ENCODE assay signal across 8 cellular contexts in genomic region chrX:39149761-39150160, GRCh38.
DNase-seq lines count a peak whose midpoint lies in the region; ATAC-seq and TF ChIP-seq lines count a peak whose summit lies in the region.

No MANE protein-coding gene starts in this region.

- no peaks in the 10 kb centered on the region for H3K9me3 ChIP-seq in suprapubic skin

- no peak for ATAC-seq in activated CD8-positive, alpha-beta T cell treated with anti-CD3 and anti-CD28 coated beads for 36 hours
- peak in 1 of 3 donors; percentile 49 for ATAC-seq in natural killer cell
- ATAC-seq in GM19023 (IDR thresholded peaks at IDR 0.05; ENCODE audit: unreplicated experiment) = no peak

- WGBS in suprapubic skin = 16% methylated on average over 8 of the region's 8 CpGs

- intact Hi-C loops in activated CD8-positive, alpha-beta T cell treated with anti-CD3 and anti-CD28 coated beads for 36 hours (cut with micrococcal nuclease) = no loop called here
- intact Hi-C loops in natural killer cell (cut with micrococcal nuclease) = loop anchor here (1.0 to 5.0 kb wide), 2 partner anchors 382 to 395 kb away; no protein-coding TSS in a partner anchor

- no peak overlapping the region for H3K27ac ChIP-seq in suprapubic skin

- TF ChIP-seq CTCF in activated CD8-positive, alpha-beta T cell treated with anti-CD3 and anti-CD28 coated beads for 36 hours (IDR thresholded peaks at IDR 0.05) = peak; percentile 72
- peak; percentile 54 for TF ChIP-seq CTCF in natural killer cell (IDR thresholded peaks at IDR 0.05)
- peak; percentile 54 to 68 for TF ChIP-seq CTCF in suprapubic skin (IDR thresholded peaks at IDR 0.05)

- no peaks in the 10 kb centered on the region for H3K4me1 ChIP-seq in suprapubic skin

- H3K4me3 Mint-ChIP-seq in activated CD8-positive, alpha-beta T cell treated with anti-CD3 and anti-CD28 coated beads for 36 hours = no peak overlapping the region
- no peak overlapping the region for H3K4me3 Mint-ChIP-seq in natural killer cell

- no peak for TF ChIP-seq EP300 in suprapubic skin (IDR thresholded peaks at IDR 0.05)

- no peak overlapping the region for H3K4me3 ChIP-seq in suprapubic skin

- H3K36me3 Mint-ChIP-seq in activated CD8-positive, alpha-beta T cell treated with anti-CD3 and anti-CD28 coated beads for 36 hours (ENCODE audit: low read depth) = no peaks in the 10 kb centered on the region
- H3K36me3 Mint-ChIP-seq in natural killer cell = no peaks in the 10 kb centered on the region

- CTCF ChIA-PET in activated CD8-positive, alpha-beta T cell treated with anti-CD3 and anti-CD28 coated beads for 36 hours (lab: Charles Lee) = interaction anchor here (1.1 to 1.8 kb wide), 8 partner anchors 10 to 398 kb away, joined by 3 to 8 read pairs (median 4); no protein-coding TSS in a partner anchor

- H3K4me1 Mint-ChIP-seq in activated CD8-positive, alpha-beta T cell treated with anti-CD3 and anti-CD28 coated beads for 36 hours (ENCODE audit: low read depth) = no peaks in the 10 kb centered on the region
- H3K4me1 Mint-ChIP-seq in natural killer cell = no peaks in the 10 kb centered on the region

- TF ChIP-seq POLR2A in erythroblast (IDR thresholded peaks at IDR 0.05; ENCODE audit: low read length) (no peak), suprapubic skin (IDR thresholded peaks at IDR 0.05) (no peak)

- H3K27ac Mint-ChIP-seq in activated CD8-positive, alpha-beta T cell treated with anti-CD3 and anti-CD28 coated beads for 36 hours = no peak overlapping the region
- H3K27ac Mint-ChIP-seq in natural killer cell = no peak overlapping the region

- no peaks in the 10 kb centered on the region for H3K27me3 ChIP-seq in suprapubic skin

- POLR2A ChIA-PET in activated CD8-positive, alpha-beta T cell treated with anti-CD3 and anti-CD28 coated beads for 36 hours (lab: Charles Lee) = no interaction called here

- H3K27me3 Mint-ChIP-seq in activated CD8-positive, alpha-beta T cell treated with anti-CD3 and anti-CD28 coated beads for 36 hours = no peaks in the 10 kb centered on the region
- H3K27me3 Mint-ChIP-seq in natural killer cell (ENCODE audit: low read depth in 2 of 2) = peaks cover 8 to 28% of the 10 kb centered on the region in 2 donors

- H3K36me3 ChIP-seq in suprapubic skin = no peaks in the 10 kb centered on the region

- DNase-seq in NCI-H345 (lab: John Stamatoyannopoulos, UW) (peak; percentile 19), NCI-H345 treated with DMSO at 0.1 percent for 48 hours (lab: John Stamatoyannopoulos, UW; ENCODE audit: unreplicated experiment) (no peak), NCI-H2227 treated with DMSO at 0.1 percent for 48 hours (lab: John Stamatoyannopoulos, UW) (peak; percentile 76), erythroblast (lab: John Stamatoyannopoulos, UW) (peak; percentile 68 to 77), natural killer cell (peak; percentile 28), suprapubic skin (ENCODE audit: low spot score in 2 of 2) (peak; percentile 72 to 84)
- DNase-seq in activated CD8-positive, alpha-beta T cell treated with anti-CD3 and anti-CD28 coated beads for 36 hours = peak; percentile 75

- no peaks in the 10 kb centered on the region for H3K9me3 Mint-ChIP-seq in activated CD8-positive, alpha-beta T cell treated with anti-CD3 and anti-CD28 coated beads for 36 hours
- no peaks in the 10 kb centered on the region for H3K9me3 Mint-ChIP-seq in natural killer cell
